Comparison of ENCODE assay signal across 25 cellular contexts in the genomic region with DNA sequence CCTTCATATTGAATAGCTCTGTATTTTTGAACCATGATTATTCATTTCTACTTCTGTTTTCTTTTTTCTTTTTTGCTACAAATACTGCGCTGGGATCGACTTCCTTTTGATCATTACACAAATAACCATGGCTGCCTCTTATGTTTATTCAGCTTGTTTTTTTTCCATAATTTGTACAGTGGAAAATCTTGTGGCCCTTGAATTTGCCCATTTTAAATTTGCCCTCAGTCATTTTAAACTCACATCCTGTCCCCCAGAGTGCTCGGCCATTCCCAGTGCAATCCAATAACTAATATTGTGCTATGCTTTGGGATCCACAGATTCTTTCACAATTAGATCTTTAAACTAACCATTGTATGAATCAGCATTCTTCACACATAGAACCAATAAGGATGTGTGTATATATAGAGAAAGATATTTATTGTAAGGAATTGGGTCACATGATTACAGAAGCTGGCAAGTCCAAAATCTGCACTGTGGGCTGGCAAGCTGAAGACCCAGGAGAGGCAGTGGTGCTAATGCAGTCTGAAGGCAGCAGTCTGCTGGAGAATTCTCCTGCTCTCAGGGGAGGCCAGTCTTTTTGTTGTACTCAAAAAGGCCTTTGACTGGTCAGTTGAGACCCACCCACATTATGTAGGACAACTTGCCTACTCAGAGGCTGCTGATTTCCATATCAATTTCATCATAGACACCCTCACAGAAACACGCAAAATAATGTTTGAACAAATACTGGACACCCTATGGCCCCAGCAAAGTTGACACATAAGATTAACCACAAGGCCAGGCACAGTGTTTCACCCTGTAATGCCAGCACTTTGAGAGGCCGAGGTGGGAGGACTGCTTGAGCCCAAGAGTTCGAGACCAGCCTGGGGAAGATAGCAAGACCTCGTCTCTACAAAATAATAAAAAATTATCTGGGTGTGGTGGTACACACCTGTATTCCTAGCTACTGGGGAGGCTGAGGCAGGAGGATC.
DNase-seq lines count a peak whose midpoint lies in the region; ATAC-seq, FAIRE-seq and TF ChIP-seq lines count a peak whose summit lies in the region.
"Had no signal": no experiment of that assay in that cellular context is flagged by ENCODE, and none has a peak within 500 bp of the region (broad histone marks: within the 10 kb centered on the region; RNA-seq: fewer than 3 reads in every experiment).

No MANE protein-coding gene starts in this region.

- TF ChIP-seq RAD21 in HepG2 (CRISPR knock-in tag; IDR thresholded peaks at IDR 0.05): no peak

- H3K4me2 ChIP-seq in HepG2 (ENCODE audit: low read depth, low read length): no peak overlapping the region
- H3K4me2 ChIP-seq in trophoblast cell (ENCODE audit: low read length): no peak overlapping the region
- H3K4me2 ChIP-seq: KMS-11 had no signal

- H2BK120ac ChIP-seq in trophoblast cell (ENCODE audit: insufficient read depth, low read length, poor library complexity): no peak overlapping the region

- POLR2A ChIA-PET in HepG2 (lab: Yijun Ruan, JAX): no interaction called here

- CTCF ChIA-PET in HepG2 (lab: Yijun Ruan, JAX; ENCODE audit: low intra/inter-chr PET ratio, low total read pairs): interaction anchor here (2.1 to 2.7 kb wide), 2 partner anchors 311 to 322 kb away, joined by 14 to 67 read pairs; no protein-coding TSS in a partner anchor

- TF ChIP-seq EP300 in HepG2 (IDR thresholded peaks at IDR 0.05; ENCODE audit: low read depth in 2 of 2, low read length in 2 of 2): peak in 1 of 2 experiments; percentile 29; a peak in 1 of 4 replicates
- TF ChIP-seq EP300 in HepG2 (CRISPR knock-in tag; IDR thresholded peaks at IDR 0.05; ENCODE audit: borderline replicate concordance): peak; percentile 36; the same call in 1 of the 2 replicates

- TF ChIP-seq POLR2A in HepG2 (IDR thresholded peaks at IDR 0.05; ENCODE audit: insufficient read depth in 1 of 2, low read depth in 2 of 2, low read length in 2 of 2): no peak
- TF ChIP-seq POLR2A in right lobe of liver (IDR thresholded peaks at IDR 0.05): no peak
- TF ChIP-seq POLR2A in body of pancreas (IDR thresholded peaks at IDR 0.05): no peak

- intact Hi-C loops in HepG2 (cut with micrococcal nuclease; ENCODE audit: unreplicated experiment) (loop anchor here (5.0 to 10.0 kb wide), 3 partner anchors 52 to 118 kb away; no protein-coding TSS in a partner anchor), right lobe of liver (cut with DNase I) (loop anchor here (5.0 to 10.0 kb wide), 3 partner anchors 118 to 315 kb away; no protein-coding TSS in a partner anchor), body of pancreas (cut with DNase I) (loop anchor here (5.0 kb wide), 1 partner anchor 310 kb away; no protein-coding TSS in a partner anchor)

- no peaks in the 10 kb centered on the region for H3K27me3 ChIP-seq in HepG2 (ENCODE audit: control insufficient read depth in 1 of 2, insufficient read depth in 2 of 2, low read length in 2 of 2)
- H3K27me3 ChIP-seq in right lobe of liver: no peaks in the 10 kb centered on the region
- H3K27me3 ChIP-seq in body of pancreas: no peaks in the 10 kb centered on the region
- no peaks in the 10 kb centered on the region for H3K27me3 ChIP-seq in trophoblast cell (ENCODE audit: insufficient read depth, low read length)
- H3K27me3 ChIP-seq: heart right ventricle, left lung had no signal

- H2AK5ac ChIP-seq in trophoblast cell (ENCODE audit: low read length): no peak overlapping the region

- 77% methylated on average over 7 of the region's 7 CpGs for WGBS in HepG2 (ENCODE audit: low lambda C conversion rate)
- WGBS in right lobe of liver (ENCODE audit: insufficient coverage, low coverage, low lambda C conversion rate, missing lambda C conversion rate): 82% methylated on average over 7 of the region's 7 CpGs
- WGBS in body of pancreas, 2 donors: 54 to 61% methylated on average over 7 of the region's 7 CpGs
- no CpG with 5 or more reads among the region's 7 CpGs for WGBS in trophoblast cell (ENCODE audit: extremely low coverage, insufficient coverage, insufficient read length)

- no peak overlapping the region for H4K8ac ChIP-seq in trophoblast cell (ENCODE audit: low read depth, low read length)

- H3K27ac ChIP-seq in HepG2 (ENCODE audit: extremely low read length, insufficient read depth, low read length): peak overlapping the region; percentile 27
- H3K27ac ChIP-seq in right lobe of liver: no peak overlapping the region
- peak overlapping the region in 3 of 4 donors; percentile 24 to 52 (median 38) for H3K27ac ChIP-seq in body of pancreas
- H3K27ac ChIP-seq in trophoblast cell (ENCODE audit: low read depth, low read length): no peak overlapping the region
- H3K27ac ChIP-seq: heart right ventricle, KMS-11, left lung had no signal

- H2AFZ ChIP-seq in HepG2 (ENCODE audit: low read length) (no peak overlapping the region), trophoblast cell (ENCODE audit: insufficient read depth, low read length, poor library complexity) (no peak overlapping the region)

- peak; percentile 44 for FAIRE-seq in HepG2 (lab: Jason Lieb, UNC)
- FAIRE-seq: A204.1 had no signal

- H3K18ac ChIP-seq in trophoblast cell (ENCODE audit: low read length): no peak overlapping the region

- no peak overlapping the region for H3K9ac ChIP-seq in HepG2 (ENCODE audit: insufficient read depth, low read depth, low read length)
- H3K9ac ChIP-seq in trophoblast cell (ENCODE audit: low read length): no peak overlapping the region
- H3K9ac ChIP-seq: KMS-11 had no signal

- DNase-seq in HepG2 (ENCODE audit: low spot score) (peak; percentile 74), right lobe of liver (no peak), body of pancreas (peak in 1 of 4 donors; percentile 33), fibroblast of the aortic adventitia (ENCODE audit: low read depth) (peak; percentile 24), stromal cell of bone marrow (ENCODE audit: low read depth) (peak; percentile 41), trophoblast cell (no peak), GF-D8 (lab: John Stamatoyannopoulos, UW) (no peak), cerebellar nuclear complex (lab: John Stamatoyannopoulos, UW) (no peak)
- DNase-seq: activated CD4-positive, alpha-beta T cell treated with anti-CD3 and anti-CD28 coated beads, Interleukin-2, amount 50 U/mL, for 1 hour; activated CD8-positive, alpha-beta memory T cell treated with anti-CD3 and anti-CD28 coated beads, Interleukin-2, amount 50 U/mL, for 48 hours; activated gamma-delta T cell; caudate nucleus; DMS 273 treated with DMSO at 0.1 percent for 48 hours; effector CD4-positive, alpha-beta T cell; heart right ventricle; left lung; NCI-H187; NCI-H82; SIG-M5; stimulated activated CD4-positive, alpha-beta T cell treated with anti-CD3 and anti-CD28 coated beads, Interleukin-15, amount 100 ng/mL, for 24 hours; T-cell had no signal

- peaks cover 15 to 41% of the 10 kb centered on the region in 2 experiments for H3K36me3 ChIP-seq in HepG2 (replicated peaks in 1 of 2; ENCODE audit: control insufficient read depth in 1 of 2, insufficient read depth in 2 of 2, low read length in 2 of 2)
- no peaks in the 10 kb centered on the region for H3K36me3 ChIP-seq in right lobe of liver
- peaks cover 0 to 2% of the 10 kb centered on the region in 2 donors for H3K36me3 ChIP-seq in body of pancreas (replicated peaks in 1 of 2; ENCODE audit: insufficient read depth in 1 of 2, low read depth in 2 of 2)
- peaks cover 10 to 17% of the 10 kb centered on the region in 2 experiments for H3K36me3 ChIP-seq in trophoblast cell (ENCODE audit: control insufficient read depth in 1 of 2, insufficient read depth in 2 of 2, low read length in 2 of 2)

- in situ Hi-C loops in HepG2 (cut with HindIII; ENCODE audit: extremely low pct_ligation_motif_present, low pct_unique_long_range_greater_than_20kb): loop anchor here (5.0 kb wide), 1 partner anchor 315 kb away; no protein-coding TSS in a partner anchor

- peak; percentile 72 for ATAC-seq in HepG2
- no peak for ATAC-seq in right lobe of liver
- peak; percentile 21 for ATAC-seq in body of pancreas
- ATAC-seq: esophagus mucosa, GM12878, heart right ventricle, left lung, T-cell had no signal

- H4K20me1 ChIP-seq in HepG2 (ENCODE audit: insufficient read depth, low read length): no peaks in the 10 kb centered on the region

- H3K14ac ChIP-seq in trophoblast cell (ENCODE audit: low read length): no peak overlapping the region

- H3K79me2 ChIP-seq in HepG2 (ENCODE audit: insufficient read depth, low read length) (no peaks in the 10 kb centered on the region), trophoblast cell (ENCODE audit: control insufficient read depth, insufficient read depth, low read length, poor library complexity) (no peaks in the 10 kb centered on the region)

- H3K4me1 ChIP-seq in HepG2 (ENCODE audit: insufficient read depth, low read length): peaks cover 35% of the 10 kb centered on the region
- H3K4me1 ChIP-seq in right lobe of liver: peaks cover 0 to 2% (median 0%) of the 10 kb centered on the region in 4 donors
- H3K4me1 ChIP-seq in body of pancreas: peaks cover 16% of the 10 kb centered on the region
- no peaks in the 10 kb centered on the region for H3K4me1 ChIP-seq in trophoblast cell (ENCODE audit: control insufficient read depth in 1 of 2, insufficient read depth in 2 of 2, low read length in 2 of 2)

- H3K4me3 ChIP-seq in HepG2 (replicated peaks in 1 of 3; ENCODE audit: insufficient read depth in 1 of 3, low read depth in 2 of 3, low read length in 3 of 3) (no peak overlapping the region), right lobe of liver (no peak overlapping the region), body of pancreas (no peak overlapping the region), fibroblast of the aortic adventitia (ENCODE audit: low read depth, low read length) (no peak overlapping the region), trophoblast cell (ENCODE audit: low read depth, low read length) (no peak overlapping the region)
- H3K4me3 ChIP-seq: GM12878, heart right ventricle, left lung had no signal

- no peaks in the 10 kb centered on the region for H3K79me1 ChIP-seq in trophoblast cell (ENCODE audit: low read length)

- no peak overlapping the region for H4K12ac ChIP-seq in trophoblast cell (ENCODE audit: low read depth, low read length)

- H3K23ac ChIP-seq in trophoblast cell (ENCODE audit: low read length): no peak overlapping the region

- no peak overlapping the region for H2BK5ac ChIP-seq in trophoblast cell (ENCODE audit: low read depth, low read length, poor library complexity)

- no peak overlapping the region for H4K91ac ChIP-seq in trophoblast cell (ENCODE audit: low read depth, low read length)

- no peak overlapping the region for H2BK12ac ChIP-seq in trophoblast cell (ENCODE audit: low read length)

- TF ChIP-seq CTCF in HepG2 (CRISPR knock-in tag; IDR thresholded peaks at IDR 0.05): no peak
- no peak for TF ChIP-seq CTCF in right lobe of liver (IDR thresholded peaks at IDR 0.05)
- no peak for TF ChIP-seq CTCF in body of pancreas (IDR thresholded peaks at IDR 0.05)
- no peak for TF ChIP-seq CTCF in fibroblast of the aortic adventitia (IDR thresholded peaks at IDR 0.05; ENCODE audit: insufficient read depth, low read length)

- H3K9me3 ChIP-seq in HepG2 (ENCODE audit: low read length) (no peaks in the 10 kb centered on the region), right lobe of liver (no peaks in the 10 kb centered on the region), body of pancreas (no peaks in the 10 kb centered on the region), trophoblast cell (ENCODE audit: insufficient read depth, low read depth, low read length) (no peaks in the 10 kb centered on the region)
- H3K9me3 ChIP-seq: heart right ventricle, left lung had no signal

- no peak overlapping the region for H3K4ac ChIP-seq in trophoblast cell (ENCODE audit: low read depth, low read length)

- BruUV-seq in HepG2 (replicated peaks; lab: Mats Ljungman, UMichigan): no TSS peak

Comparison
In these comparisons a context has a peak if more than half of its experiments do, and no peak if none do; other contexts are left out.
1. ATAC-seq: peak in HepG2 (single experiment) and body of pancreas (single experiment); none in right lobe of liver (0 of 4).
2. DNase-seq: peak in HepG2 (single experiment), fibroblast of the aortic adventitia (single experiment) and stromal cell of bone marrow (single experiment); none in right lobe of liver (0 of 3), trophoblast cell (0 of 2), GF-D8 (single experiment) and cerebellar nuclear complex (0 of 2).
3. H3K27ac ChIP-seq: peak in HepG2 (single experiment) and body of pancreas (3 of 4); none in right lobe of liver (0 of 3) and trophoblast cell (single experiment).